In the genomic region with DNA sequence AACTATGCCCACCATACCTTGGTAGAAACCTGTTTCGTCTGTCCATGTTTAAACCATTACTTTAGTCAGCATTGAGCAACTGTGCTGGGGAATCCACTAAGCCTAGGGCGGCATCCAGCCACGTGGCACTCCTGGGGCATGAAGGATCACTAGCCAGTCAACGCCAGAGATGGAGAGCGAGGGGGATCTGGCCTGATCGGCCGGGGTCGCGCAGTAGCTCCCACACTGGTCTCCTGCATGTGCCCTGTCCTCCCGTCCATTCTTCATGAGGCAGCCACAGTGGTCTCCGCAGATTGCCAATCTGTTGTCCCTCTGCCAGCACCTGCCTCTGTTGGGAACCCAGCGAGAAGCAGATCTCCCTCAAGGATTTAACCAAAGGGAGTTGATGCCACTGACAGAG, we compare ENCODE assay signal across 16 cellular contexts.
"Had no signal": no experiment of that assay in that cellular context is flagged by ENCODE, and none has a peak within 500 bp of the region (broad histone marks: within the 10 kb centered on the region; RNA-seq: fewer than 3 reads in every experiment).

No MANE protein-coding gene starts in this region.

- ATAC-seq: effector memory CD8-positive, alpha-beta T cell; stimulated activated naive CD8-positive, alpha-beta T cell treated with anti-CD3 and anti-CD28 coated beads, Interleukin-15, Interleukin-2, amounts not matched to agents 100 U/mL and 50 U/mL, for 24 hours had no signal

- H3K4me1 Mint-ChIP-seq: brain, nephron had no signal

- H3K27me3 ChIP-seq: esophagus squamous epithelium had no signal

- DNase-seq: activated CD4-positive, alpha-beta T cell treated with anti-CD3 and anti-CD28 coated beads, Interleukin-2, amount 10 ng/mL, durations not matched to agents 24 days and 14 days; activated CD8-positive, alpha-beta memory T cell treated with anti-CD3 and anti-CD28 coated beads for 24 hours; activated gamma-delta T cell treated with Interleukin-2 at 50 U/mL for 16 hours; activated naive CD8-positive, alpha-beta T cell treated with anti-CD3 and anti-CD28 coated beads for 36 hours; anterior cingulate cortex; caudate nucleus; effector memory CD8-positive, alpha-beta T cell; esophagus squamous epithelium; mesenchymal stem cell; occipital lobe; stimulated activated naive CD8-positive, alpha-beta T cell treated with anti-CD3 and anti-CD28 coated beads, Interleukin-15, Interleukin-2, amounts not matched to agents 100 U/mL and 50 U/mL, for 24 hours; T-helper 9 cell had no signal

- H3K27ac Mint-ChIP-seq: activated CD4-positive, alpha-beta T cell treated with anti-CD3 and anti-CD28 coated beads, Interleukin-2, amount 10 ng/mL, durations not matched to agents 24 days and 14 days; activated T-helper 1 cell treated with anti-CD3 and anti-CD28 coated beads, Interleukin-12 subunit alpha, Interleukin-12 subunit beta, Interleukin-2, Interleukin-4 antibody, amounts not matched to agents 30 ng/mL and 10 ng/mL and 1 ng/mL, durations not matched to agents 14 hours and 24 hours and 36 hours; brain; nephron; type B pancreatic cell had no signal

- H3K4me3 ChIP-seq: esophagus squamous epithelium had no signal

- H3K9me3 Mint-ChIP-seq: activated T-helper 1 cell treated with anti-CD3 and anti-CD28 coated beads, Interleukin-12 subunit alpha, Interleukin-12 subunit beta, Interleukin-2, Interleukin-4 antibody, amounts not matched to agents 30 ng/mL and 10 ng/mL and 1 ng/mL, durations not matched to agents 14 hours and 24 hours and 36 hours; effector memory CD8-positive, alpha-beta T cell; type B pancreatic cell had no signal

- H3K27me3 Mint-ChIP-seq: activated CD4-positive, alpha-beta T cell treated with anti-CD3 and anti-CD28 coated beads, Interleukin-2, amount 10 ng/mL, durations not matched to agents 24 days and 14 days; activated naive CD8-positive, alpha-beta T cell treated with anti-CD3 and anti-CD28 coated beads for 36 hours; brain; effector memory CD8-positive, alpha-beta T cell; type B pancreatic cell had no signal

- H3K4me3 Mint-ChIP-seq: activated CD4-positive, alpha-beta T cell treated with anti-CD3 and anti-CD28 coated beads, Interleukin-2, amount 10 ng/mL, durations not matched to agents 24 days and 14 days; activated naive CD8-positive, alpha-beta T cell treated with anti-CD3 and anti-CD28 coated beads for 36 hours; activated T-helper 1 cell treated with anti-CD3 and anti-CD28 coated beads, Interleukin-12 subunit alpha, Interleukin-12 subunit beta, Interleukin-2, Interleukin-4 antibody, amounts not matched to agents 30 ng/mL and 10 ng/mL and 1 ng/mL, durations not matched to agents 14 hours and 24 hours and 36 hours; brain; effector memory CD8-positive, alpha-beta T cell; nephron; type B pancreatic cell had no signal

- H3K27ac ChIP-seq: esophagus squamous epithelium had no signal

- H3K9me3 ChIP-seq: esophagus squamous epithelium had no signal

- H3K4me1 ChIP-seq: esophagus squamous epithelium had no signal
